9 cellular contexts compared by ENCODE assay signal in the genomic region with DNA sequence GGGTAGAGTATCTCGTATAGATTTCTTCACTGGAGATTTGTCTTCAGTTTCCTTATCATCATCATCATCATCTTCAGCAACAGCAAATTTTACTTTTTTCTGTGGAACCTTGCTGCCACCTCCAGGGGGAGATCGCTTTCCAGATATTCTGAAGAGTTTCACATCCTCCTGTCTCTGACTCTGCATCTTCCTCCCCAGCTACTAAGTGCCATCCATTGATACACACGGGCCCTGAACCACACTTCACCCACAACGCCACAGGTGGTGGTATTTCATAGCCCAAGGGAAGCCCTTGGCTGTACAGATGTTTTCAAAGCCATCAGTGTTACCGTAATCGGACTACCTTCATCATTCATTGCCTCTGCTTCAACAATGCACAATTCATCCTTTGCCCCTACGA.
DNase-seq lines count a peak whose midpoint lies in the region; ATAC-seq and TF ChIP-seq lines count a peak whose summit lies in the region.
"Had no signal": no experiment of that assay in that cellular context is flagged by ENCODE, and none has a peak within 500 bp of the region (broad histone marks: within the 10 kb centered on the region; RNA-seq: fewer than 3 reads in every experiment).

No MANE protein-coding gene starts in this region.

- H4K91ac ChIP-seq in neuronal stem cell (ENCODE audit: low read depth, low read length, poor library complexity) = no peak overlapping the region

- H3K9ac ChIP-seq in neuronal stem cell (ENCODE audit: low read depth, low read length, poor library complexity) = no peak overlapping the region

- no peak overlapping the region for H2AFZ ChIP-seq in neuronal stem cell (ENCODE audit: low read length)

- peak; percentile 12 for TF ChIP-seq CTCF in glutamatergic neuron (IDR thresholded peaks at IDR 0.05; ENCODE audit: partially characterized antibody, unreplicated experiment)

- H3K9me3 ChIP-seq in neuronal stem cell (replicated peaks in 1 of 2; ENCODE audit: control insufficient read depth in 2 of 2, insufficient read depth in 1 of 2, low read depth in 1 of 2, low read length in 2 of 2) = no peaks in the 10 kb centered on the region

- no peak overlapping the region for H3K4ac ChIP-seq in neuronal stem cell (ENCODE audit: low read length)

- peaks cover 0 to 2% of the 10 kb centered on the region in 2 donors for H3K4me1 ChIP-seq in neuronal stem cell (ENCODE audit: control insufficient read depth in 2 of 2, insufficient read depth in 1 of 2, low read depth in 1 of 2, low read length in 2 of 2)

- peak; percentile 67 for ATAC-seq in HG03432 (IDR thresholded peaks at IDR 0.05; ENCODE audit: unreplicated experiment)

- H3K9me3 Mint-ChIP-seq in activated CD4-positive, alpha-beta memory T cell treated with anti-CD3 and anti-CD28 coated beads for 36 hours = no peaks in the 10 kb centered on the region
- peaks cover 3% of the 10 kb centered on the region for H3K9me3 Mint-ChIP-seq in glutamatergic neuron (ENCODE audit: unreplicated experiment)
- H3K9me3 Mint-ChIP-seq: brain had no signal

- no peak overlapping the region for H3K4me2 ChIP-seq in neuronal stem cell (ENCODE audit: insufficient read depth, low read length, poor library complexity, severe bottlenecking)

- H3K27me3 Mint-ChIP-seq in activated CD4-positive, alpha-beta memory T cell treated with anti-CD3 and anti-CD28 coated beads for 36 hours = no peaks in the 10 kb centered on the region
- H3K27me3 Mint-ChIP-seq in glutamatergic neuron (ENCODE audit: unreplicated experiment) = peaks cover 5% of the 10 kb centered on the region
- H3K27me3 Mint-ChIP-seq: brain had no signal

- H2BK12ac ChIP-seq in neuronal stem cell (ENCODE audit: low read length) = no peak overlapping the region

- H3K27ac Mint-ChIP-seq in activated CD4-positive, alpha-beta memory T cell treated with anti-CD3 and anti-CD28 coated beads for 36 hours = peak overlapping the region; percentile 85
- no peak overlapping the region for H3K27ac Mint-ChIP-seq in glutamatergic neuron (ENCODE audit: unreplicated experiment)

- H2AK5ac ChIP-seq in neuronal stem cell (ENCODE audit: low read depth, low read length) = no peak overlapping the region

- H3K14ac ChIP-seq in neuronal stem cell (ENCODE audit: low read length) = no peak overlapping the region

- WGBS in neuronal stem cell (ENCODE audit: extremely low coverage in 2 of 2, insufficient read length in 2 of 2, insufficient replicate concordance in 1 of 2), 2 donors = no CpG with 5 or more reads among the region's 7 CpGs

- no peak overlapping the region for H3K4me3 ChIP-seq in neuronal stem cell (ENCODE audit: low read length in 2 of 2)

- no peaks in the 10 kb centered on the region for H3K27me3 ChIP-seq in neuronal stem cell (ENCODE audit: control insufficient read depth in 3 of 3, insufficient read depth in 3 of 3, low read depth in 1 of 3, low read length in 3 of 3)

- CTCF ChIA-PET in activated CD4-positive, alpha-beta memory T cell treated with anti-CD3 and anti-CD28 coated beads for 36 hours (lab: Charles Lee) = interaction anchor here (0.5 to 7.4 kb wide), 16 partner anchors 7 to 430 kb away, joined by 3 to 82 read pairs (median 7); no protein-coding TSS in a partner anchor

- H2BK120ac ChIP-seq in neuronal stem cell (ENCODE audit: low read depth, low read length) = no peak overlapping the region

- H4K8ac ChIP-seq in neuronal stem cell (ENCODE audit: low read depth, low read length) = no peak overlapping the region

- no peak overlapping the region for H2BK5ac ChIP-seq in neuronal stem cell (ENCODE audit: low read length)

- intact Hi-C loops in activated CD4-positive, alpha-beta memory T cell treated with anti-CD3 and anti-CD28 coated beads for 36 hours (cut with micrococcal nuclease) = loop anchor here (1.0 to 2.0 kb wide), 5 partner anchors 15 to 136 kb away; no protein-coding TSS in a partner anchor

- H3K36me3 Mint-ChIP-seq in activated CD4-positive, alpha-beta memory T cell treated with anti-CD3 and anti-CD28 coated beads for 36 hours = peaks cover 21% of the 10 kb centered on the region
- no peaks in the 10 kb centered on the region for H3K36me3 Mint-ChIP-seq in glutamatergic neuron (ENCODE audit: unreplicated experiment)

- peaks cover 16% of the 10 kb centered on the region for H3K79me1 ChIP-seq in neuronal stem cell (ENCODE audit: low read depth, low read length)

- peaks cover 87% of the 10 kb centered on the region for H3K4me1 Mint-ChIP-seq in activated CD4-positive, alpha-beta memory T cell treated with anti-CD3 and anti-CD28 coated beads for 36 hours (ENCODE audit: low read depth)
- H3K4me1 Mint-ChIP-seq in glutamatergic neuron (ENCODE audit: low read depth, unreplicated experiment) = peaks cover 37% of the 10 kb centered on the region

- DNase-seq in stimulated activated CD4-positive, alpha-beta T cell treated with anti-CD3 and anti-CD28 coated beads, Interleukin-12 subunit alpha, Interleukin-12 subunit beta, amount 100 ng/mL, for 48 hours (ENCODE audit: low read depth in 2 of 3, low spot score in 1 of 3) = peak in 2 of 3 donors; percentile 47 to 49
- DNase-seq in stimulated activated CD4-positive, alpha-beta T cell treated with anti-CD3 and anti-CD28 coated beads, Interleukin-12 subunit alpha, Interleukin-12 subunit beta, amount 100 ng/mL, for 4 hours = no peak
- DNase-seq in activated CD4-positive, alpha-beta memory T cell treated with anti-CD3 and anti-CD28 coated beads for 36 hours = peak; percentile 83
- DNase-seq in glutamatergic neuron (no peak), NCI-H526 treated with DMSO at 0.1 percent for 48 hours (lab: John Stamatoyannopoulos, UW) (no peak), neuronal stem cell (ENCODE audit: low spot score) (no peak), NCI-H748 (lab: John Stamatoyannopoulos, UW; ENCODE audit: unreplicated experiment) (no peak)

- H3K18ac ChIP-seq in neuronal stem cell (ENCODE audit: low read length) = no peak overlapping the region

- H3K4me3 Mint-ChIP-seq in activated CD4-positive, alpha-beta memory T cell treated with anti-CD3 and anti-CD28 coated beads for 36 hours = no peak overlapping the region
- H3K4me3 Mint-ChIP-seq in glutamatergic neuron (ENCODE audit: unreplicated experiment) = no peak overlapping the region
- H3K4me3 Mint-ChIP-seq: brain had no signal

- H3K27ac ChIP-seq in neuronal stem cell (replicated peaks; ENCODE audit: low read length) = no peak overlapping the region

- H2BK15ac ChIP-seq in neuronal stem cell (ENCODE audit: low read length) = no peak overlapping the region

- H3K36me3 ChIP-seq in neuronal stem cell (replicated peaks in 1 of 2; ENCODE audit: control insufficient read depth in 2 of 2, insufficient read depth in 2 of 2, low read length in 2 of 2) = peaks cover 7 to 24% of the 10 kb centered on the region in 2 donors

- no peak overlapping the region for H3K23ac ChIP-seq in neuronal stem cell (ENCODE audit: low read depth, low read length, poor library complexity)

- POLR2A ChIA-PET in activated CD4-positive, alpha-beta memory T cell treated with anti-CD3 and anti-CD28 coated beads for 36 hours (lab: Charles Lee) = interaction anchor here (0.6 to 6.6 kb wide), 6 partner anchors 19 to 73 kb away, joined by 3 to 80 read pairs (median 10); no protein-coding TSS in a partner anchor

Comparison
In these comparisons a context has a peak if more than half of its experiments do, and no peak if none do; other contexts are left out.
1. DNase-seq: peak in stimulated activated CD4-positive, alpha-beta T cell treated with anti-CD3 and anti-CD28 coated beads, Interleukin-12 subunit alpha, Interleukin-12 subunit beta, amount 100 ng/mL, for 48 hours (2 of 3) and activated CD4-positive, alpha-beta memory T cell treated with anti-CD3 and anti-CD28 coated beads for 36 hours (single experiment); none in stimulated activated CD4-positive, alpha-beta T cell treated with anti-CD3 and anti-CD28 coated beads, Interleukin-12 subunit alpha, Interleukin-12 subunit beta, amount 100 ng/mL, for 4 hours (single experiment), glutamatergic neuron (single experiment), NCI-H526 treated with DMSO at 0.1 percent for 48 hours (single experiment), neuronal stem cell (single experiment) and NCI-H748 (single experiment).